ENCODE assay signal across 26 cellular contexts in the genomic region with DNA sequence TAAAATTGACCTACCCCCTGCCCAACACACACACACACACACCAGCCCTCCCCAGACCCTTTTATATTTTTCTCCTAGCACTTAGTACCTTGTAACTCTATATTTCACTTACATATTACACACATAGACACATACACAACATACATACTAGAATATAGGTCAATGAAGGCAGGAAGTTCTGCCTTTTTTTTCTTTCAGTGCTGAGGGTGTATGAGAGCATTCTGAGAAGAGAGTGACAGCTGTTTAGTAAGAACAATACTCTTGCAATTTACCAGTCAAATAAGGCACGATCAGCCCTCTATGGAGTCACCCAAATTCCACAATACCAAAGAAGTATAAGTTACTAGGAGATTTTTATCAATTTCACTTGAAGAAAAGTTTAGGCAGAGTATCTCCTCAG. TPM values are rescaled to one million over a fixed set of nuclear protein-coding genes. Genes with fewer than 3 reads are reported as not detected.
"Had no signal": no experiment of that assay in that cellular context is flagged by ENCODE, and none has a peak within 500 bp of the region (broad histone marks: within the 10 kb centered on the region; RNA-seq: fewer than 3 reads in every experiment).

No MANE protein-coding gene starts in this region.

- H3K9ac ChIP-seq: KMS-11 had no signal

- H3K27me3 ChIP-seq: MG63 had no signal

- H3K4me1 Mint-ChIP-seq: activated B cell treated with CpG ODN at 0.5 μM for 24 hours; activated CD4-positive, alpha-beta T cell treated with anti-CD3 and anti-CD28 coated beads, Interleukin-2, amount 10 ng/mL, durations not matched to agents 7 days and 5 days; T-cell had no signal

- H3K9me3 ChIP-seq: MG63 had no signal

- DNase-seq: activated B cell treated with CpG ODN at 0.5 μM for 24 hours; activated CD4-positive, alpha-beta memory T cell treated with anti-CD3 and anti-CD28 coated beads for 36 hours; activated CD4-positive, alpha-beta T cell treated with anti-CD3 and anti-CD28 coated beads for 1 hour; activated CD4-positive, alpha-beta T cell treated with anti-CD3 and anti-CD28 coated beads, Interleukin-2, amount 10 ng/mL, durations not matched to agents 7 days and 5 days; activated CD8-positive, alpha-beta memory T cell treated with anti-CD3 and anti-CD28 coated beads, Interleukin-2, amount 50 U/mL, for 48 hours; activated effector memory CD4-positive, alpha-beta T cell treated with anti-CD3 and anti-CD28 coated beads, Interleukin-2, amount 50 U/mL, for 16 hours; activated naive CD4-positive, alpha-beta T cell treated with Interleukin-2 at 50 U/mL for 16 hours; activated T-cell treated with anti-CD3 and anti-CD28 coated beads, Interleukin-2, amount 50 U/mL, for 1 hour; MG63; MV-4-11; NCI-H1092 treated with DMSO at 0.1 percent for 48 hours; NCI-H1417 treated with DMSO at 0.1 percent for 48 hours; NCI-H1694; NCI-H2029; NCI-H2107; NCI-H2171 treated with DMSO at 0.1 percent for 48 hours; NCI-H226; NCI-H82; T-cell; T-helper 2 cell; T1000 had no signal

- H3K9me3 Mint-ChIP-seq: activated B cell treated with CpG ODN at 0.5 μM for 24 hours; activated CD4-positive, alpha-beta memory T cell treated with anti-CD3 and anti-CD28 coated beads for 36 hours; activated CD4-positive, alpha-beta T cell treated with anti-CD3 and anti-CD28 coated beads, Interleukin-2, amount 10 ng/mL, durations not matched to agents 7 days and 5 days; activated naive CD4-positive, alpha-beta T cell treated with anti-CD3 and anti-CD28 coated beads, Interleukin-2, amount 50 U/mL, for 72 hours; T-cell had no signal

- H3K36me3 ChIP-seq: MG63 had no signal

- H3K4me3 ChIP-seq: MG63, SK-N-MC had no signal

- ATAC-seq: activated naive CD4-positive, alpha-beta T cell treated with anti-CD3 and anti-CD28 coated beads, Interleukin-2, amount 50 U/mL, for 72 hours; T-cell had no signal

- H3K4me2 ChIP-seq: KMS-11 had no signal

- H3K36me3 Mint-ChIP-seq: activated CD4-positive, alpha-beta memory T cell treated with anti-CD3 and anti-CD28 coated beads for 36 hours; activated naive CD4-positive, alpha-beta T cell treated with anti-CD3 and anti-CD28 coated beads, Interleukin-2, amount 50 U/mL, for 72 hours; T-cell had no signal

- H3K27ac Mint-ChIP-seq: activated B cell treated with CpG ODN at 0.5 μM for 24 hours; activated CD4-positive, alpha-beta memory T cell treated with anti-CD3 and anti-CD28 coated beads for 36 hours; activated CD4-positive, alpha-beta T cell treated with anti-CD3 and anti-CD28 coated beads, Interleukin-2, amount 10 ng/mL, durations not matched to agents 7 days and 5 days; activated naive CD4-positive, alpha-beta T cell treated with anti-CD3 and anti-CD28 coated beads, Interleukin-2, amount 50 U/mL, for 72 hours; T-cell had no signal

- H3K27ac ChIP-seq: KMS-11, SK-N-MC had no signal

- H3K4me3 Mint-ChIP-seq: activated B cell treated with CpG ODN at 0.5 μM for 24 hours; activated CD4-positive, alpha-beta memory T cell treated with anti-CD3 and anti-CD28 coated beads for 36 hours; activated CD4-positive, alpha-beta T cell treated with anti-CD3 and anti-CD28 coated beads, Interleukin-2, amount 10 ng/mL, durations not matched to agents 7 days and 5 days; T-cell had no signal

RNA-seq across cellular contexts. Expression of gene ACE2, which starts 33.5 kb away (rescaled TPM):
- total RNA-seq: activated B cell treated with CpG ODN at 0.5 μM for 24 hours; activated CD4-positive, alpha-beta memory T cell treated with anti-CD3 and anti-CD28 coated beads for 36 hours; activated CD4-positive, alpha-beta T cell treated with anti-CD3 and anti-CD28 coated beads, Interleukin-2, amount 10 ng/mL, durations not matched to agents 7 days and 5 days; OCI-LY7; RPMI7951; T-cell had no signal
